In genomic region chr11:46142561-46142960, GRCh38 we compare ENCODE assay signal across 6 cellular contexts.
"Had no signal": no experiment of that assay in that cellular context is flagged by ENCODE, and none has a peak within 500 bp of the region (broad histone marks: within the 10 kb centered on the region; RNA-seq: fewer than 3 reads in every experiment).

No MANE protein-coding gene starts in this region.

- H3K27ac Mint-ChIP-seq: H9, IgD-negative memory B cell had no signal

- DNase-seq: GOT3, H9, HCEC 1CT, KBM-7 had no signal

- H3K9me3 Mint-ChIP-seq: H9, IgD-negative memory B cell had no signal

- H3K4me3 Mint-ChIP-seq: H9 had no signal

- H3K4me1 Mint-ChIP-seq: IgD-negative memory B cell had no signal

- H3K36me3 Mint-ChIP-seq: IgD-negative memory B cell had no signal

- H3K27ac ChIP-seq: HL-60 had no signal
